Comparison of ENCODE assay signal across 24 cellular contexts in the genomic region with DNA sequence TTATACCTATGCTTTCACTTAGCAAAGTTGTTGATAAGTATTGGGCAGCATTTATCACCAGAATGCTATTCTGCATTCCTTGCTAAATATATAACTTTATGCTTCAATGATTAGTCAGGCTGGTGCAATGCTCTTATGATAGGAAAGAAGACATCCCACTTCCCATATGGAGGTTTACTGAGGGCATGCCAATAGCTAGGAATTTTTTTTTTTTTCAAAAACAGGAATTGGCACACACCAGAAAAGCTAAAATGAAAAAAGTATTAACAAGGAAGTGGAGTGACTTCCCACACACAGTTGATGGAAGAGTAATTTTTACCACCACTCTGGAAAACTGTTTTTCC.
DNase-seq lines count a peak whose midpoint lies in the region; ATAC-seq and TF ChIP-seq lines count a peak whose summit lies in the region.
"Had no signal": no experiment of that assay in that cellular context is flagged by ENCODE, and none has a peak within 500 bp of the region (broad histone marks: within the 10 kb centered on the region; RNA-seq: fewer than 3 reads in every experiment).

No MANE protein-coding gene starts in this region.

- H3K9me3 ChIP-seq in GM23248 (ENCODE audit: low read depth) (no peaks in the 10 kb centered on the region), adipocyte (ENCODE audit: control insufficient read depth, low read length) (no peaks in the 10 kb centered on the region), Caco-2 (no peaks in the 10 kb centered on the region)
- H3K9me3 ChIP-seq: BE2C, body of pancreas, gastroesophageal sphincter, MG63, neutrophil, thoracic aorta had no signal

- in situ Hi-C loops in GM23248 (cut with MboI) = no loop called here

- H3K27ac ChIP-seq in GM23248 = no peak overlapping the region
- H3K27ac ChIP-seq: body of pancreas, gastroesophageal sphincter, neutrophil, PC-9 had no signal

- POLR2A ChIA-PET in Caco-2 (lab: Charles Lee) = no interaction called here

- no peaks in the 10 kb centered on the region for H3K27me3 Mint-ChIP-seq in Caco-2 (ENCODE audit: insufficient read depth, unreplicated experiment)
- H3K27me3 Mint-ChIP-seq: activated naive CD8-positive, alpha-beta T cell; stimulated activated memory B cell treated with anti-CD40 and anti-IgM and Interleukin-4, amounts not matched to agents 10 μg/mL and 1 μg/mL and 100 μg/mL, for 72 hours had no signal

- H4K20me1 ChIP-seq in GM23248 (ENCODE audit: insufficient read depth) = no peaks in the 10 kb centered on the region

- H3K4me1 ChIP-seq in GM23248 (ENCODE audit: insufficient read depth) (peaks cover 15% of the 10 kb centered on the region), adipocyte (ENCODE audit: control insufficient read depth, insufficient read depth, low read length) (peaks cover 19% of the 10 kb centered on the region), Caco-2 (no peaks in the 10 kb centered on the region)
- H3K4me1 ChIP-seq: BE2C, gastroesophageal sphincter had no signal

- intact Hi-C loops in Caco-2 (cut with micrococcal nuclease; ENCODE audit: unreplicated experiment) = no loop called here

- no peak overlapping the region for H3K4me3 Mint-ChIP-seq in Caco-2 (ENCODE audit: unreplicated experiment)
- H3K4me3 Mint-ChIP-seq: activated naive CD8-positive, alpha-beta T cell; stimulated activated memory B cell treated with anti-CD40 and anti-IgM and Interleukin-4, amounts not matched to agents 10 μg/mL and 1 μg/mL and 100 μg/mL, for 72 hours had no signal

- ATAC-seq in left lobe of liver (peak; percentile 7), HG03135 (IDR thresholded peaks at IDR 0.05; ENCODE audit: unreplicated experiment) (no peak), HG03095 (IDR thresholded peaks at IDR 0.05; ENCODE audit: unreplicated experiment) (no peak)
- ATAC-seq: body of pancreas; gastroesophageal sphincter; SK-N-SH treated with all-trans-retinoic acid at 6 μM for 48 hours; stimulated activated memory B cell treated with anti-CD40 and anti-IgM and Interleukin-4, amounts not matched to agents 10 μg/mL and 1 μg/mL and 100 μg/mL, for 72 hours had no signal

- no peaks in the 10 kb centered on the region for H3K9me3 Mint-ChIP-seq in Caco-2 (ENCODE audit: unreplicated experiment)
- H3K9me3 Mint-ChIP-seq: stimulated activated memory B cell treated with anti-CD40 and anti-IgM and Interleukin-4, amounts not matched to agents 10 μg/mL and 1 μg/mL and 100 μg/mL, for 72 hours had no signal

- no peak overlapping the region for H2AFZ ChIP-seq in GM23248
- H2AFZ ChIP-seq: PC-9 had no signal

- H3K27ac Mint-ChIP-seq in Caco-2 (ENCODE audit: unreplicated experiment) = no peak overlapping the region
- H3K27ac Mint-ChIP-seq: activated naive CD8-positive, alpha-beta T cell; stimulated activated memory B cell treated with anti-CD40 and anti-IgM and Interleukin-4, amounts not matched to agents 10 μg/mL and 1 μg/mL and 100 μg/mL, for 72 hours had no signal

- CTCF ChIA-PET in Caco-2 (lab: Charles Lee) = interaction anchor here (1.1 kb wide), 1 partner anchor 12 kb away, joined by 3 read pairs; no protein-coding TSS in a partner anchor

- H3K36me3 ChIP-seq in GM23248 (ENCODE audit: low read depth) = no peaks in the 10 kb centered on the region
- no peaks in the 10 kb centered on the region for H3K36me3 ChIP-seq in adipocyte (ENCODE audit: control insufficient read depth, insufficient read depth, low read length, severe bottlenecking)
- H3K36me3 ChIP-seq in Caco-2 (ENCODE audit: control insufficient read depth, insufficient read depth, low read length) = no peaks in the 10 kb centered on the region
- H3K36me3 ChIP-seq: BE2C, gastroesophageal sphincter, MG63, neutrophil had no signal

- H3K9ac ChIP-seq in GM23248 (no peak overlapping the region), adipocyte (ENCODE audit: low read length) (peak overlapping the region; percentile 11)

- TF ChIP-seq CTCF in Caco-2 (IDR thresholded peaks at IDR 0.05; ENCODE audit: insufficient read depth in 1 of 2, low read depth in 1 of 2, low read length in 1 of 2, severe bottlenecking in 1 of 2, unreplicated experiment in 1 of 2) = no peak

- DNase-seq in AG08396 (ENCODE audit: low spot score) = peak; percentile 8
- peak; percentile 62 for DNase-seq in GM23248
- peak; percentile 21 for DNase-seq in adipocyte (ENCODE audit: low read depth)
- DNase-seq in left lobe of liver (ENCODE audit: low spot score) = no peak
- DNase-seq in Caco-2 = no peak
- no peak for DNase-seq in RPMI8226
- DNase-seq: activated CD4-positive, alpha-beta T cell treated with anti-CD3 and anti-CD28 coated beads for 1 hour; BE2C; cortex of kidney; GDM1; H7; NCI-H1436 treated with DMSO at 0.1 percent for 48 hours; NCI-H2171 treated with DMSO at 0.1 percent for 48 hours; PC-9 had no signal

- no peaks in the 10 kb centered on the region for H3K79me2 ChIP-seq in GM23248 (ENCODE audit: insufficient read depth)

- H3K9me2 ChIP-seq in GM23248 (ENCODE audit: insufficient read depth) = no peaks in the 10 kb centered on the region

- H3K27me3 ChIP-seq in GM23248 (replicated peaks; ENCODE audit: insufficient read depth) = no peaks in the 10 kb centered on the region
- H3K27me3 ChIP-seq in adipocyte (replicated peaks; ENCODE audit: control insufficient read depth, insufficient read depth, low read length) = no peaks in the 10 kb centered on the region
- H3K27me3 ChIP-seq in Caco-2 (replicated peaks; ENCODE audit: control insufficient read depth, insufficient read depth, low read length) = no peaks in the 10 kb centered on the region
- H3K27me3 ChIP-seq: BE2C, body of pancreas, gastroesophageal sphincter, MG63, neutrophil had no signal

- H3F3A ChIP-seq in GM23248 (ENCODE audit: insufficient read depth) = no peaks in the 10 kb centered on the region

- H3K4me1 Mint-ChIP-seq in Caco-2 (ENCODE audit: low read depth, unreplicated experiment) = peaks cover 6% of the 10 kb centered on the region
- H3K4me1 Mint-ChIP-seq: stimulated activated memory B cell treated with anti-CD40 and anti-IgM and Interleukin-4, amounts not matched to agents 10 μg/mL and 1 μg/mL and 100 μg/mL, for 72 hours had no signal

- H3K4me3 ChIP-seq in GM23248 (no peak overlapping the region), adipocyte (ENCODE audit: low read length) (peak overlapping the region; percentile 6), Caco-2 (ENCODE audit: low read depth, low read length) (no peak overlapping the region)
- H3K4me3 ChIP-seq: body of pancreas, gastroesophageal sphincter, MG63, PC-9, thoracic aorta had no signal

- peak overlapping the region; percentile 24 for H3K4me2 ChIP-seq in GM23248 (ENCODE audit: unreplicated experiment)
- H3K4me2 ChIP-seq: PC-9 had no signal

- no TSS peak for BruUV-seq in Caco-2 (replicated peaks; lab: Mats Ljungman, UMichigan)

- H3K36me3 Mint-ChIP-seq in Caco-2 (ENCODE audit: insufficient read depth, unreplicated experiment) = no peaks in the 10 kb centered on the region
- H3K36me3 Mint-ChIP-seq: activated naive CD8-positive, alpha-beta T cell; stimulated activated memory B cell treated with anti-CD40 and anti-IgM and Interleukin-4, amounts not matched to agents 10 μg/mL and 1 μg/mL and 100 μg/mL, for 72 hours had no signal

Comparison
In these comparisons a context has a peak if more than half of its experiments do, and no peak if none do; other contexts are left out.
1. DNase-seq: peak in AG08396 (single experiment), GM23248 (single experiment) and adipocyte (single experiment); none in left lobe of liver (single experiment), Caco-2 (0 of 2) and RPMI8226 (single experiment).